Comparison of ENCODE assay signal across 12 cellular contexts in genomic region chr2:230723363-230723762, GRCh38. TPM values are rescaled to one million over a fixed set of nuclear protein-coding genes. Genes with fewer than 3 reads are reported as not detected.
DNase-seq lines count a peak whose midpoint lies in the region; ATAC-seq and TF ChIP-seq lines count a peak whose summit lies in the region.
"Had no signal": no experiment of that assay in that cellular context is flagged by ENCODE, and none has a peak within 500 bp of the region (broad histone marks: within the 10 kb centered on the region; RNA-seq: fewer than 3 reads in every experiment).

No MANE protein-coding gene starts in this region.

- intact Hi-C loops in dorsolateral prefrontal cortex (cut with DNase I), result no loop called here

- no peak overlapping the region for H3K4me3 ChIP-seq in epithelial cell of esophagus (ENCODE audit: low read length)
- no peak overlapping the region for H3K4me3 ChIP-seq in dorsolateral prefrontal cortex
- H3K4me3 ChIP-seq: heart right ventricle, skin epidermis had no signal

- peak; percentile 11 for DNase-seq in stimulated activated CD4-positive, alpha-beta T cell treated with anti-CD3 and anti-CD28 coated beads, Interleukin-12 subunit alpha, Interleukin-12 subunit beta, amount 100 ng/mL, for 4 hours
- DNase-seq in stimulated activated CD4-positive, alpha-beta T cell treated with anti-CD3 and anti-CD28 coated beads, Interleukin-2, amount 100 ng/mL, for 48 hours, result no peak
- DNase-seq in activated T-cell treated with anti-CD3 and anti-CD28 coated beads for 24 hours (ENCODE audit: low read depth), result peak; percentile 23
- peak; percentile 50 for DNase-seq in epithelial cell of esophagus (ENCODE audit: low read depth)
- peak; percentile 35 to 44 for DNase-seq in stimulated activated naive CD8-positive, alpha-beta T cell treated with anti-CD3 and anti-CD28 coated beads, Interleukin-15, amount 100 ng/mL, for 72 hours
- DNase-seq in KBM-7, result no peak
- DNase-seq in iPS-NIHi11 (ENCODE audit: low spot score), result no peak
- DNase-seq in dorsolateral prefrontal cortex, result no peak
- DNase-seq: heart right ventricle, NCI-H2107 had no signal

- TF ChIP-seq CTCF in epithelial cell of esophagus (IDR thresholded peaks at IDR 0.05; ENCODE audit: insufficient read depth, low read depth, low read length, missing control alignments) (no peak), dorsolateral prefrontal cortex (IDR thresholded peaks at IDR 0.05 in 54 of 56, conservative IDR thresholded peaks at IDR 0.05 in 2 of 56; ENCODE audit: low read depth in 1 of 56, partially characterized antibody in 56 of 56) (no peak)

- H3K4me1 Mint-ChIP-seq in stimulated activated naive CD8-positive, alpha-beta T cell treated with anti-CD3 and anti-CD28 coated beads, Interleukin-15, amount 100 ng/mL, for 72 hours, result peaks cover 74% of the 10 kb centered on the region

- in situ Hi-C loops in KBM-7 (cut with MboI; ENCODE audit: low pct_unique_long_range_greater_than_20kb, low sequenced_read_pairs), result no loop called here

- H3K27me3 ChIP-seq in dorsolateral prefrontal cortex, result no peaks in the 10 kb centered on the region
- H3K27me3 ChIP-seq: heart right ventricle had no signal

- no peaks in the 10 kb centered on the region for H3K9me3 Mint-ChIP-seq in stimulated activated naive CD8-positive, alpha-beta T cell treated with anti-CD3 and anti-CD28 coated beads, Interleukin-15, amount 100 ng/mL, for 72 hours
- H3K9me3 Mint-ChIP-seq: dendritic cell treated with granulocyte-macrophage colony-stimulating factor and Interleukin-4, amounts not matched to agents 40 ng/mL and 50 ng/mL, for 4 days had no signal

- ATAC-seq in stimulated activated naive CD8-positive, alpha-beta T cell treated with anti-CD3 and anti-CD28 coated beads, Interleukin-15, amount 100 ng/mL, for 72 hours, result peak; percentile 93

- peak overlapping the region in 1 of 2 donors; percentile 88 for H3K27ac Mint-ChIP-seq in stimulated activated naive CD8-positive, alpha-beta T cell treated with anti-CD3 and anti-CD28 coated beads, Interleukin-15, amount 100 ng/mL, for 72 hours
- H3K27ac Mint-ChIP-seq: dendritic cell treated with granulocyte-macrophage colony-stimulating factor and Interleukin-4, amounts not matched to agents 40 ng/mL and 50 ng/mL, for 4 days had no signal

- peak overlapping the region; percentile 69 to 80 for H3K4me3 Mint-ChIP-seq in stimulated activated naive CD8-positive, alpha-beta T cell treated with anti-CD3 and anti-CD28 coated beads, Interleukin-15, amount 100 ng/mL, for 72 hours
- H3K4me3 Mint-ChIP-seq: dendritic cell treated with granulocyte-macrophage colony-stimulating factor and Interleukin-4, amounts not matched to agents 40 ng/mL and 50 ng/mL, for 4 days had no signal

- no peaks in the 10 kb centered on the region for H3K27me3 Mint-ChIP-seq in stimulated activated naive CD8-positive, alpha-beta T cell treated with anti-CD3 and anti-CD28 coated beads, Interleukin-15, amount 100 ng/mL, for 72 hours
- H3K27me3 Mint-ChIP-seq: dendritic cell treated with granulocyte-macrophage colony-stimulating factor and Interleukin-4, amounts not matched to agents 40 ng/mL and 50 ng/mL, for 4 days had no signal

- no peak overlapping the region for H3K27ac ChIP-seq in dorsolateral prefrontal cortex

RNA-seq across cellular contexts. Expression of gene CAB39, which starts 10.7 kb away (rescaled TPM):
- total RNA-seq in dorsolateral prefrontal cortex, result 100 to 1,000 TPM in 92 of 120 experiments, 10 to 100 TPM in 28; 57.4 to 149 (median 113) TPM

Comparison
In these comparisons a context has a peak if more than half of its experiments do, and no peak if none do; other contexts are left out.
1. DNase-seq: peak in stimulated activated CD4-positive, alpha-beta T cell treated with anti-CD3 and anti-CD28 coated beads, Interleukin-12 subunit alpha, Interleukin-12 subunit beta, amount 100 ng/mL, for 4 hours (single experiment), activated T-cell treated with anti-CD3 and anti-CD28 coated beads for 24 hours (single experiment), epithelial cell of esophagus (single experiment) and stimulated activated naive CD8-positive, alpha-beta T cell treated with anti-CD3 and anti-CD28 coated beads, Interleukin-15, amount 100 ng/mL, for 72 hours (2 of 2); none in stimulated activated CD4-positive, alpha-beta T cell treated with anti-CD3 and anti-CD28 coated beads, Interleukin-2, amount 100 ng/mL, for 48 hours (0 of 2), KBM-7 (single experiment), iPS-NIHi11 (single experiment) and dorsolateral prefrontal cortex (0 of 10).